In the genomic region with DNA sequence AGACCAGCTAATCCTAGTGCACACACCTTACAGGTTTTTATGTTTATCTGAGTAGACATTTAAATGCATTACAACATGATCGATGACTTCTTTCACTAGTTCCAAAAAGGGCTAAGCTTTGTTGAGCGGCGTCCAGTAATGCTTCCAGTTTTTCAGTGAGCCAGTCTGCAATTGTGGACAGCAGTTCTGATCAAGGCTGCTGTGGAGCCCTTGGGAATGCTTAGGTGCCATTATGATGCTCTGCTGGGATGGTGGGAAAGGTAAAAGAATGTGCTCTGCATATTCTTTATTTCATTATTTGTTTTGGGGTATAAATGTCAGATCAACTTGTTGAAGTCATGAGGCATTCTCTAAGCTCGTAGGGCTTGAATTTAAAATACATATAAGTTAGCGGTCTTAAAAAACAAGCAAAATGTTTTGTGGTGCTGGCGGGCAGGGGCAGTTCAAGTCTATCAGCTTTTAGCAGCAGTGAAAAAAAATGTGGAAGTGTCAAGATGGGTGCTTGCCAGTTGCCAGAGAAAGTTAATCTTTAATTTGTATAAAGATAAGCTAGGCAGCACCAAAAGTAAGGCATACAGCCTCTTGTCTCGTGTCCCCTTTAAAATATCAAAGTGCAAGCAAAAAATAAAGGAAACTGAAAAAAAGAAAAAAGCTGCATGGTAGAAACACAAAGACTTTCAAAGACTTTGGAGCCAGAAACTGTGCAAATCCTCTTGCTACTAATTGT, we compare ENCODE assay signal across 8 cellular contexts. TPM values are rescaled to one million over a fixed set of nuclear protein-coding genes. Genes with fewer than 3 reads are reported as not detected.
DNase-seq lines count a peak whose midpoint lies in the region; ATAC-seq and TF ChIP-seq lines count a peak whose summit lies in the region.

No MANE protein-coding gene starts in this region.

- H3K4me1 Mint-ChIP-seq in endodermal cell, result peaks cover 15% of the 10 kb centered on the region

- H3K79me1 ChIP-seq in trophoblast cell (ENCODE audit: low read length), result peaks cover 14% of the 10 kb centered on the region

- no peak overlapping the region for H4K91ac ChIP-seq in trophoblast cell (ENCODE audit: low read depth, low read length)

- POLR2A ChIA-PET in OCI-LY7 (lab: Charles Lee), result interaction anchor here (1.0 to 7.7 kb wide), 8 partner anchors 9 to 1360 kb away, joined by 3 to 91 read pairs (median 5); no protein-coding TSS in a partner anchor

- peak overlapping the region; percentile 81 for H3K4me2 ChIP-seq in OCI-LY7 (ENCODE audit: low read length)
- H3K4me2 ChIP-seq in trophoblast cell (ENCODE audit: low read length), result peak overlapping the region; percentile 12

- no peak overlapping the region for H2BK120ac ChIP-seq in trophoblast cell (ENCODE audit: insufficient read depth, low read length, poor library complexity)

- H3K27ac ChIP-seq in OCI-LY7 (ENCODE audit: low read depth, low read length, poor library complexity, severe bottlenecking), result peak overlapping the region; percentile 89
- no peak overlapping the region for H3K27ac ChIP-seq in endodermal cell (ENCODE audit: low read depth, low read length)
- no peak overlapping the region for H3K27ac ChIP-seq in trophoblast cell (ENCODE audit: low read depth, low read length)

- H3K18ac ChIP-seq in trophoblast cell (ENCODE audit: low read length), result no peak overlapping the region

- peaks cover 41% of the 10 kb centered on the region for H3K9me3 Mint-ChIP-seq in endodermal cell

- H3K27me3 Mint-ChIP-seq in endodermal cell (ENCODE audit: insufficient read depth), result no peaks in the 10 kb centered on the region

- H3K4me1 ChIP-seq in ES-I3 (ENCODE audit: insufficient read depth, low read length) (peaks cover 32% of the 10 kb centered on the region), OCI-LY7 (ENCODE audit: insufficient read depth, low read length, poor library complexity, severe bottlenecking) (peaks cover 53% of the 10 kb centered on the region), endodermal cell (ENCODE audit: control insufficient read depth, insufficient read depth, low read length) (no peaks in the 10 kb centered on the region), trophoblast cell (ENCODE audit: control insufficient read depth in 1 of 2, insufficient read depth in 2 of 2, low read length in 2 of 2) (peaks cover 3 to 5% of the 10 kb centered on the region in 2 experiments)

- H3K4me3 Mint-ChIP-seq in endodermal cell, result peak overlapping the region; percentile 90

- no peak for ATAC-seq in GM21381 (IDR thresholded peaks at IDR 0.05; ENCODE audit: unreplicated experiment)
- ATAC-seq in HG03460 (IDR thresholded peaks at IDR 0.05; ENCODE audit: unreplicated experiment), result no peak

- no peaks in the 10 kb centered on the region for H4K20me1 ChIP-seq in OCI-LY7 (ENCODE audit: insufficient read depth, low read length)

- H3K27ac Mint-ChIP-seq in endodermal cell, result peak overlapping the region; percentile 92

- no peak overlapping the region for H4K8ac ChIP-seq in trophoblast cell (ENCODE audit: low read depth, low read length)

- no peaks in the 10 kb centered on the region for H3K9me3 ChIP-seq in ES-I3 (ENCODE audit: control insufficient read depth, insufficient read depth, low read length)
- H3K9me3 ChIP-seq in OCI-LY7 (ENCODE audit: low read length), result no peaks in the 10 kb centered on the region
- no peaks in the 10 kb centered on the region for H3K9me3 ChIP-seq in endodermal cell (ENCODE audit: control insufficient read depth, low read length)
- H3K9me3 ChIP-seq in trophoblast cell (ENCODE audit: insufficient read depth, low read depth, low read length), result no peaks in the 10 kb centered on the region

- H3K36me3 ChIP-seq in ES-I3 (ENCODE audit: insufficient read depth, low read length), result peaks cover 4% of the 10 kb centered on the region; the same call in 1 of the 2 replicates
- H3K36me3 ChIP-seq in OCI-LY7 (ENCODE audit: insufficient read depth, low read length), result peaks cover 34% of the 10 kb centered on the region
- peaks cover 16% of the 10 kb centered on the region for H3K36me3 ChIP-seq in endodermal cell (ENCODE audit: control insufficient read depth, insufficient read depth, low read length)
- H3K36me3 ChIP-seq in trophoblast cell (ENCODE audit: control insufficient read depth in 1 of 2, insufficient read depth in 2 of 2, low read length in 2 of 2), result no peaks in the 10 kb centered on the region

- no peak overlapping the region for H3K14ac ChIP-seq in trophoblast cell (ENCODE audit: low read length)

- H2AK5ac ChIP-seq in trophoblast cell (ENCODE audit: low read length), result no peak overlapping the region

- no peaks in the 10 kb centered on the region for H3K9me2 ChIP-seq in OCI-LY7 (ENCODE audit: insufficient read depth, low read length)

- H3K4me3 ChIP-seq in OCI-LY7 (ENCODE audit: low read depth, low read length, poor library complexity, severe bottlenecking) (peak overlapping the region; percentile 99), endodermal cell (ENCODE audit: low read length) (peak overlapping the region; percentile 86), trophoblast cell (ENCODE audit: low read depth, low read length) (no peak overlapping the region)

- DNase-seq in OCI-LY7 (ENCODE audit: low spot score), result peak; percentile 45
- DNase-seq in endodermal cell, result peak; percentile 50
- no peak for DNase-seq in trophoblast cell
- DNase-seq in SW480 (ENCODE audit: low spot score), result no peak
- DNase-seq in GOT3 (lab: John Stamatoyannopoulos, UW), result no peak

- H3K79me2 ChIP-seq in OCI-LY7 (ENCODE audit: insufficient read depth, low read depth, low read length) (peaks cover 57% of the 10 kb centered on the region), trophoblast cell (ENCODE audit: control insufficient read depth, insufficient read depth, low read length, poor library complexity) (peaks cover 10% of the 10 kb centered on the region)

- H2BK5ac ChIP-seq in trophoblast cell (ENCODE audit: low read depth, low read length, poor library complexity), result no peak overlapping the region

- intact Hi-C loops in OCI-LY7 (cut with micrococcal nuclease; ENCODE audit: unreplicated experiment), result loop anchor here (5.0 to 10.0 kb wide), 6 partner anchors 602 to 1838 kb away; partner anchors contain the start of genes CXorf38 and CYBB

- H2BK12ac ChIP-seq in trophoblast cell (ENCODE audit: low read length), result no peak overlapping the region

- CTCF ChIA-PET in OCI-LY7 (lab: Charles Lee; ENCODE audit: unreplicated experiment), result interaction anchor here (0.6 to 0.8 kb wide), 2 partner anchors 73 to 1838 kb away, joined by 3 to 5 read pairs; no protein-coding TSS in a partner anchor

- BruUV-seq in OCI-LY7 (replicated peaks; lab: Mats Ljungman, UMichigan), result no TSS peak

- H3K9ac ChIP-seq in ES-I3 (ENCODE audit: low read depth, low read length), result peak overlapping the region; percentile 90
- H3K9ac ChIP-seq in endodermal cell (ENCODE audit: extremely low read depth, low read length, poor library complexity, severe bottlenecking), result peak overlapping the region; percentile 80
- H3K9ac ChIP-seq in trophoblast cell (ENCODE audit: low read length), result no peak overlapping the region

- no peak overlapping the region for H3K23ac ChIP-seq in trophoblast cell (ENCODE audit: low read length)

- no peak overlapping the region for H4K12ac ChIP-seq in trophoblast cell (ENCODE audit: low read depth, low read length)

- peaks cover 25% of the 10 kb centered on the region for H3K36me3 Mint-ChIP-seq in endodermal cell (ENCODE audit: low read depth)

- H2AFZ ChIP-seq in OCI-LY7 (ENCODE audit: low read length) (no peak overlapping the region), trophoblast cell (ENCODE audit: insufficient read depth, low read length, poor library complexity) (no peak overlapping the region)

- TF ChIP-seq CTCF in OCI-LY7 (conservative IDR thresholded peaks at IDR 0.05; ENCODE audit: low read length) (no peak), endodermal cell (conservative IDR thresholded peaks at IDR 0.05) (no peak)

- 31% methylated on average over 7 of the region's 7 CpGs; no CpG with 5 or more reads in 1 of the 2 experiments for WGBS in endodermal cell (ENCODE audit: insufficient coverage in 1 of 2, insufficient read length in 1 of 2), 2 experiments
- no CpG with 5 or more reads among the region's 7 CpGs for WGBS in trophoblast cell (ENCODE audit: extremely low coverage, insufficient coverage, insufficient read length)

- H3K4ac ChIP-seq in trophoblast cell (ENCODE audit: low read depth, low read length), result no peak overlapping the region

- no peaks in the 10 kb centered on the region for H3K27me3 ChIP-seq in endodermal cell (ENCODE audit: control insufficient read depth, insufficient read depth, low read length, poor library complexity, severe bottlenecking)
- no peaks in the 10 kb centered on the region for H3K27me3 ChIP-seq in trophoblast cell (ENCODE audit: insufficient read depth, low read length)

RNA-seq across cellular contexts. Expression of gene MID1IP1, which starts 5.8 kb away (rescaled TPM):
- 88.6 and 92.7 TPM in 2 replicates for total RNA-seq in OCI-LY7 (2014; rRNA removed; shearing (Covaris generic))
- total RNA-seq in OCI-LY7 (2022), result 80.4 and 83.4 TPM in 2 replicates
- total RNA-seq in endodermal cell, result 100 to 1,000 TPM in 1 of 2 donors, 10 to 100 TPM in 1; 73.2 to 125 TPM
- 60.3 TPM for polyA plus RNA-seq in endodermal cell (2013, experiment 1 of 2)
- polyA plus RNA-seq in endodermal cell (2013, experiment 2 of 2), result 58.0 TPM
- 18.4 and 18.5 TPM in 2 replicates for polyA plus RNA-seq in trophoblast cell (2013)

Comparison
In these comparisons a context has a peak if more than half of its experiments do, and no peak if none do; other contexts are left out.
1. DNase-seq: peak in OCI-LY7 (single experiment) and endodermal cell (single experiment); none in trophoblast cell (0 of 2), SW480 (single experiment) and GOT3 (single experiment).